1 cellular context compared by ENCODE assay signal in the genomic region with DNA sequence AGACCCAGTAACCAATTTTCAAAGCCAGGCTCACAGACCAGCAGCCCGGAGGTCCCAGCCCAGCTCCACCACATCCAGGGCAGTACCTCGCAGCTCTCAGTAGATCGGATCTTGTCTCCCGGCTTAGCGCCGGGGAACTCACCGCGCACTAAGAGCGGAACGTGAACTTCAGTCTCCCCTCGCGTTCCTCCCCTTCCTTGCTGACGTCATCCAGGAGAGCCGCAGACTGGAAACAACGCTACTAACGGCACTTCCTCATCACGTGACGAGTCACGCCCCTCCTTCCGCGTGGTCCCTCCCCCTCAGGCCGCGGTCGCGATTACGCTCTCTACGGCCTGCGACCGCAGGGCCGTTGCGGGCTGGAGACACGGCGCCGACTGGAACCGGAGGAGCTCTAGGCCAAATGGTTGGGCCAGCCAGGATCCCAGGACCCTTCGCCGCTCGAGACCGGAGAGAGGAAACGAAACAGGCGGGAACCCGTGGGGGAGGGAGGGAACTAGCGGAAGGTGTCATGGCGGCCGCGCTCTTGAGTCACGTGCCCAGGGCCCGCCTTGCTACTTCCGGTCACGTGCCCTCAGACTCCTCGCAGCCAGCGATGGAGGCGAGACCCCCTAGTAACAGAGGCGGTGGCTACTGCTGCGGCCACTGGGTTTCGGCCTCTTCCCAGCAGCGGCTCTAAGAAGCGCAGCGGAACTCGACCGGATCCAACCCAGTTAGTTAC.
TF ChIP-seq lines count a peak whose summit lies in the region.

A gene (plus strand): TSS at position 577 of the 721 bp plus-strand sequence. CDS start 10,508 bp downstream, outside the sequence.
A gene with protein sequence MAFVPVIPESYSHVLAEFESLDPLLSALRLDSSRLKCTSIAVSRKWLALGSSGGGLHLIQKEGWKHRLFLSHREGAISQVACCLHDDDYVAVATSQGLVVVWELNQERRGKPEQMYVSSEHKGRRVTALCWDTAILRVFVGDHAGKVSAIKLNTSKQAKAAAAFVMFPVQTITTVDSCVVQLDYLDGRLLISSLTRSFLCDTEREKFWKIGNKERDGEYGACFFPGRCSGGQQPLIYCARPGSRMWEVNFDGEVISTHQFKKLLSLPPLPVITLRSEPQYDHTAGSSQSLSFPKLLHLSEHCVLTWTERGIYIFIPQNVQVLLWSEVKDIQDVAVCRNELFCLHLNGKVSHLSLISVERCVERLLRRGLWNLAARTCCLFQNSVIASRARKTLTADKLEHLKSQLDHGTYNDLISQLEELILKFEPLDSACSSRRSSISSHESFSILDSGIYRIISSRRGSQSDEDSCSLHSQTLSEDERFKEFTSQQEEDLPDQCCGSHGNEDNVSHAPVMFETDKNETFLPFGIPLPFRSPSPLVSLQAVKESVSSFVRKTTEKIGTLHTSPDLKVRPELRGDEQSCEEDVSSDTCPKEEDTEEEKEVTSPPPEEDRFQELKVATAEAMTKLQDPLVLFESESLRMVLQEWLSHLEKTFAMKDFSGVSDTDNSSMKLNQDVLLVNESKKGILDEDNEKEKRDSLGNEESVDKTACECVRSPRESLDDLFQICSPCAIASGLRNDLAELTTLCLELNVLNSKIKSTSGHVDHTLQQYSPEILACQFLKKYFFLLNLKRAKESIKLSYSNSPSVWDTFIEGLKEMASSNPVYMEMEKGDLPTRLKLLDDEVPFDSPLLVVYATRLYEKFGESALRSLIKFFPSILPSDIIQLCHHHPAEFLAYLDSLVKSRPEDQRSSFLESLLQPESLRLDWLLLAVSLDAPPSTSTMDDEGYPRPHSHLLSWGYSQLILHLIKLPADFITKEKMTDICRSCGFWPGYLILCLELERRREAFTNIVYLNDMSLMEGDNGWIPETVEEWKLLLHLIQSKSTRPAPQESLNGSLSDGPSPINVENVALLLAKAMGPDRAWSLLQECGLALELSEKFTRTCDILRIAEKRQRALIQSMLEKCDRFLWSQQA (minus strand): TSS at position 150 of the 721 bp plus-strand sequence. CDS start 4,282 bp downstream, outside the sequence.

TF ChIP-seq in HepG2, 621 proteins besides CTCF, POLR2A, EP300 and RAD21 (continued from another document and continues in another):
- TF ChIP-seq, protein P1, sequence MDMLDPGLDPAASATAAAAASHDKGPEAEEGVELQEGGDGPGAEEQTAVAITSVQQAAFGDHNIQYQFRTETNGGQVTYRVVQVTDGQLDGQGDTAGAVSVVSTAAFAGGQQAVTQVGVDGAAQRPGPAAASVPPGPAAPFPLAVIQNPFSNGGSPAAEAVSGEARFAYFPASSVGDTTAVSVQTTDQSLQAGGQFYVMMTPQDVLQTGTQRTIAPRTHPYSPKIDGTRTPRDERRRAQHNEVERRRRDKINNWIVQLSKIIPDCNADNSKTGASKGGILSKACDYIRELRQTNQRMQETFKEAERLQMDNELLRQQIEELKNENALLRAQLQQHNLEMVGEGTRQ (IDR thresholded peaks at IDR 0.05; ENCODE audit: low read depth, low read length), result peak; percentile 97
- TF ChIP-seq, protein P1 (CRISPR knock-in tag; IDR thresholded peaks at IDR 0.05; ENCODE audit: borderline replicate concordance), result peak; percentile 99
- TF ChIP-seq EEA1 (CRISPR knock-in tag; IDR thresholded peaks at IDR 0.05; ENCODE audit: borderline replicate concordance) (peak; percentile 17; the same call in 1 of the 2 replicates), SAFB2 (CRISPR knock-in tag; IDR thresholded peaks at IDR 0.05; ENCODE audit: borderline replicate concordance, low read depth) (peak; percentile 96; the same call in 1 of the 2 replicates), ZMYM2 (CRISPR knock-in tag; IDR thresholded peaks at IDR 0.05) (peak; percentile 77), ZFYVE20 (CRISPR knock-in tag; IDR thresholded peaks at IDR 0.05; ENCODE audit: borderline replicate concordance, low read depth) (peak; percentile 85; the same call in 1 of the 2 replicates), HDAC1 (CRISPR knock-in tag; IDR thresholded peaks at IDR 0.05) (peak; percentile 94), ZKSCAN5 (CRISPR knock-in tag; IDR thresholded peaks at IDR 0.05) (0 out of 2 replicates have a peak, but pooled peaks have one; percentile 5), ZNF563 (CRISPR knock-in tag; IDR thresholded peaks at IDR 0.05) (peak; percentile 91), AGO2 (optimal IDR thresholded peaks at IDR 0.05; ENCODE audit: low read depth, low read length) (peak; percentile 89), SCMH1 (CRISPR knock-in tag; IDR thresholded peaks at IDR 0.05; ENCODE audit: borderline replicate concordance) (no peak), ARNT (IDR thresholded peaks at IDR 0.05) (no peak), PAWR (CRISPR knock-in tag; IDR thresholded peaks at IDR 0.05; ENCODE audit: borderline replicate concordance) (no peak), FIP1L1 (IDR thresholded peaks at IDR 0.05; ENCODE audit: borderline replicate concordance, insufficient read depth, low read depth, low read length) (0 out of 2 replicates have a peak, but pooled peaks have one; percentile 50), ETV6 (CRISPR knock-in tag; conservative IDR thresholded peaks at IDR 0.05) (peak; percentile 84), RBFOX2 (IDR thresholded peaks at IDR 0.05; ENCODE audit: low read depth, low read length) (peak; percentile 96), KLF15 (CRISPR knock-in tag; IDR thresholded peaks at IDR 0.05; ENCODE audit: borderline replicate concordance) (peak; percentile 77; the same call in 1 of the 2 replicates), ZNF747 (CRISPR knock-in tag; IDR thresholded peaks at IDR 0.05; ENCODE audit: borderline replicate concordance) (peak; percentile 85), WIZ (CRISPR knock-in tag; IDR thresholded peaks at IDR 0.05) (peak; percentile 88), PITX1 (CRISPR knock-in tag; IDR thresholded peaks at IDR 0.05) (peak; percentile 78), ZBTB20 (CRISPR knock-in tag; IDR thresholded peaks at IDR 0.05; ENCODE audit: borderline replicate concordance, low read depth) (peak; percentile 92), ZNF644 (CRISPR knock-in tag; IDR thresholded peaks at IDR 0.05; ENCODE audit: low read depth) (peak; percentile 8; the same call in 1 of the 2 replicates)
- TF ChIP-seq, protein P2, sequence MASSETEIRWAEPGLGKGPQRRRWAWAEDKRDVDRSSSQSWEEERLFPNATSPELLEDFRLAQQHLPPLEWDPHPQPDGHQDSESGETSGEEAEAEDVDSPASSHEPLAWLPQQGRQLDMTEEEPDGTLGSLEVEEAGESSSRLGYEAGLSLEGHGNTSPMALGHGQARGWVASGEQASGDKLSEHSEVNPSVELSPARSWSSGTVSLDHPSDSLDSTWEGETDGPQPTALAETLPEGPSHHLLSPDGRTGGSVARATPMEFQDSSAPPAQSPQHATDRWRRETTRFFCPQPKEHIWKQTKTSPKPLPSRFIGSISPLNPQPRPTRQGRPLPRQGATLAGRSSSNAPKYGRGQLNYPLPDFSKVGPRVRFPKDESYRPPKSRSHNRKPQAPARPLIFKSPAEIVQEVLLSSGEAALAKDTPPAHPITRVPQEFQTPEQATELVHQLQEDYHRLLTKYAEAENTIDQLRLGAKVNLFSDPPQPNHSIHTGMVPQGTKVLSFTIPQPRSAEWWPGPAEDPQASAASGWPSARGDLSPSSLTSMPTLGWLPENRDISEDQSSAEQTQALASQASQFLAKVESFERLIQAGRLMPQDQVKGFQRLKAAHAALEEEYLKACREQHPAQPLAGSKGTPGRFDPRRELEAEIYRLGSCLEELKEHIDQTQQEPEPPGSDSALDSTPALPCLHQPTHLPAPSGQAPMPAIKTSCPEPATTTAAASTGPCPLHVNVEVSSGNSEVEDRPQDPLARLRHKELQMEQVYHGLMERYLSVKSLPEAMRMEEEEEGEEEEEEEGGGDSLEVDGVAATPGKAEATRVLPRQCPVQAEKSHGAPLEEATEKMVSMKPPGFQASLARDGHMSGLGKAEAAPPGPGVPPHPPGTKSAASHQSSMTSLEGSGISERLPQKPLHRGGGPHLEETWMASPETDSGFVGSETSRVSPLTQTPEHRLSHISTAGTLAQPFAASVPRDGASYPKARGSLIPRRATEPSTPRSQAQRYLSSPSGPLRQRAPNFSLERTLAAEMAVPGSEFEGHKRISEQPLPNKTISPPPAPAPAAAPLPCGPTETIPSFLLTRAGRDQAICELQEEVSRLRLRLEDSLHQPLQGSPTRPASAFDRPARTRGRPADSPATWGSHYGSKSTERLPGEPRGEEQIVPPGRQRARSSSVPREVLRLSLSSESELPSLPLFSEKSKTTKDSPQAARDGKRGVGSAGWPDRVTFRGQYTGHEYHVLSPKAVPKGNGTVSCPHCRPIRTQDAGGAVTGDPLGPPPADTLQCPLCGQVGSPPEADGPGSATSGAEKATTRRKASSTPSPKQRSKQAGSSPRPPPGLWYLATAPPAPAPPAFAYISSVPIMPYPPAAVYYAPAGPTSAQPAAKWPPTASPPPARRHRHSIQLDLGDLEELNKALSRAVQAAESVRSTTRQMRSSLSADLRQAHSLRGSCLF (CRISPR knock-in tag; IDR thresholded peaks at IDR 0.05; ENCODE audit: borderline replicate concordance), result peak; percentile 79; the same call in 1 of the 2 replicates
- TF ChIP-seq, protein P3, sequence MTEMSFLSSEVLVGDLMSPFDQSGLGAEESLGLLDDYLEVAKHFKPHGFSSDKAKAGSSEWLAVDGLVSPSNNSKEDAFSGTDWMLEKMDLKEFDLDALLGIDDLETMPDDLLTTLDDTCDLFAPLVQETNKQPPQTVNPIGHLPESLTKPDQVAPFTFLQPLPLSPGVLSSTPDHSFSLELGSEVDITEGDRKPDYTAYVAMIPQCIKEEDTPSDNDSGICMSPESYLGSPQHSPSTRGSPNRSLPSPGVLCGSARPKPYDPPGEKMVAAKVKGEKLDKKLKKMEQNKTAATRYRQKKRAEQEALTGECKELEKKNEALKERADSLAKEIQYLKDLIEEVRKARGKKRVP (CRISPR knock-in tag; IDR thresholded peaks at IDR 0.05), result peak in 1 of 2 experiments; percentile 54; a peak in 1 of 4 replicates
- TF ChIP-seq, protein P4, sequence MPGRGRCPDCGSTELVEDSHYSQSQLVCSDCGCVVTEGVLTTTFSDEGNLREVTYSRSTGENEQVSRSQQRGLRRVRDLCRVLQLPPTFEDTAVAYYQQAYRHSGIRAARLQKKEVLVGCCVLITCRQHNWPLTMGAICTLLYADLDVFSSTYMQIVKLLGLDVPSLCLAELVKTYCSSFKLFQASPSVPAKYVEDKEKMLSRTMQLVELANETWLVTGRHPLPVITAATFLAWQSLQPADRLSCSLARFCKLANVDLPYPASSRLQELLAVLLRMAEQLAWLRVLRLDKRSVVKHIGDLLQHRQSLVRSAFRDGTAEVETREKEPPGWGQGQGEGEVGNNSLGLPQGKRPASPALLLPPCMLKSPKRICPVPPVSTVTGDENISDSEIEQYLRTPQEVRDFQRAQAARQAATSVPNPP (CRISPR knock-in tag; IDR thresholded peaks at IDR 0.05), result 0 out of 2 replicates have a peak, but pooled peaks have one; percentile 79
- TF ChIP-seq, protein P5, sequence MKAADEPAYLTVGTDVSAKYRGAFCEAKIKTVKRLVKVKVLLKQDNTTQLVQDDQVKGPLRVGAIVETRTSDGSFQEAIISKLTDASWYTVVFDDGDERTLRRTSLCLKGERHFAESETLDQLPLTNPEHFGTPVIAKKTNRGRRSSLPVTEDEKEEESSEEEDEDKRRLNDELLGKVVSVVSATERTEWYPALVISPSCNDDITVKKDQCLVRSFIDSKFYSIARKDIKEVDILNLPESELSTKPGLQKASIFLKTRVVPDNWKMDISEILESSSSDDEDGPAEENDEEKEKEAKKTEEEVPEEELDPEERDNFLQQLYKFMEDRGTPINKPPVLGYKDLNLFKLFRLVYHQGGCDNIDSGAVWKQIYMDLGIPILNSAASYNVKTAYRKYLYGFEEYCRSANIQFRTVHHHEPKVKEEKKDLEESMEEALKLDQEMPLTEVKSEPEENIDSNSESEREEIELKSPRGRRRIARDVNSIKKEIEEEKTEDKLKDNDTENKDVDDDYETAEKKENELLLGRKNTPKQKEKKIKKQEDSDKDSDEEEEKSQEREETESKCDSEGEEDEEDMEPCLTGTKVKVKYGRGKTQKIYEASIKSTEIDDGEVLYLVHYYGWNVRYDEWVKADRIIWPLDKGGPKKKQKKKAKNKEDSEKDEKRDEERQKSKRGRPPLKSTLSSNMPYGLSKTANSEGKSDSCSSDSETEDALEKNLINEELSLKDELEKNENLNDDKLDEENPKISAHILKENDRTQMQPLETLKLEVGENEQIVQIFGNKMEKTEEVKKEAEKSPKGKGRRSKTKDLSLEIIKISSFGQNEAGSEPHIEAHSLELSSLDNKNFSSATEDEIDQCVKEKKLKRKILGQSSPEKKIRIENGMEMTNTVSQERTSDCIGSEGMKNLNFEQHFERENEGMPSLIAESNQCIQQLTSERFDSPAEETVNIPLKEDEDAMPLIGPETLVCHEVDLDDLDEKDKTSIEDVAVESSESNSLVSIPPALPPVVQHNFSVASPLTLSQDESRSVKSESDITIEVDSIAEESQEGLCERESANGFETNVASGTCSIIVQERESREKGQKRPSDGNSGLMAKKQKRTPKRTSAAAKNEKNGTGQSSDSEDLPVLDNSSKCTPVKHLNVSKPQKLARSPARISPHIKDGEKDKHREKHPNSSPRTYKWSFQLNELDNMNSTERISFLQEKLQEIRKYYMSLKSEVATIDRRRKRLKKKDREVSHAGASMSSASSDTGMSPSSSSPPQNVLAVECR (CRISPR knock-in tag; IDR thresholded peaks at IDR 0.05; ENCODE audit: borderline replicate concordance), result peak; percentile 97
- TF ChIP-seq, protein P6, sequence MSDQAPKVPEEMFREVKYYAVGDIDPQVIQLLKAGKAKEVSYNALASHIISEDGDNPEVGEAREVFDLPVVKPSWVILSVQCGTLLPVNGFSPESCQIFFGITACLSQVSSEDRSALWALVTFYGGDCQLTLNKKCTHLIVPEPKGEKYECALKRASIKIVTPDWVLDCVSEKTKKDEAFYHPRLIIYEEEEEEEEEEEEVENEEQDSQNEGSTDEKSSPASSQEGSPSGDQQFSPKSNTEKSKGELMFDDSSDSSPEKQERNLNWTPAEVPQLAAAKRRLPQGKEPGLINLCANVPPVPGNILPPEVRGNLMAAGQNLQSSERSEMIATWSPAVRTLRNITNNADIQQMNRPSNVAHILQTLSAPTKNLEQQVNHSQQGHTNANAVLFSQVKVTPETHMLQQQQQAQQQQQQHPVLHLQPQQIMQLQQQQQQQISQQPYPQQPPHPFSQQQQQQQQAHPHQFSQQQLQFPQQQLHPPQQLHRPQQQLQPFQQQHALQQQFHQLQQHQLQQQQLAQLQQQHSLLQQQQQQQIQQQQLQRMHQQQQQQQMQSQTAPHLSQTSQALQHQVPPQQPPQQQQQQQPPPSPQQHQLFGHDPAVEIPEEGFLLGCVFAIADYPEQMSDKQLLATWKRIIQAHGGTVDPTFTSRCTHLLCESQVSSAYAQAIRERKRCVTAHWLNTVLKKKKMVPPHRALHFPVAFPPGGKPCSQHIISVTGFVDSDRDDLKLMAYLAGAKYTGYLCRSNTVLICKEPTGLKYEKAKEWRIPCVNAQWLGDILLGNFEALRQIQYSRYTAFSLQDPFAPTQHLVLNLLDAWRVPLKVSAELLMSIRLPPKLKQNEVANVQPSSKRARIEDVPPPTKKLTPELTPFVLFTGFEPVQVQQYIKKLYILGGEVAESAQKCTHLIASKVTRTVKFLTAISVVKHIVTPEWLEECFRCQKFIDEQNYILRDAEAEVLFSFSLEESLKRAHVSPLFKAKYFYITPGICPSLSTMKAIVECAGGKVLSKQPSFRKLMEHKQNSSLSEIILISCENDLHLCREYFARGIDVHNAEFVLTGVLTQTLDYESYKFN (CRISPR knock-in tag; conservative IDR thresholded peaks at IDR 0.05), result peak; percentile 77
